ENCODE assay signal across 25 cellular contexts in the genomic region with DNA sequence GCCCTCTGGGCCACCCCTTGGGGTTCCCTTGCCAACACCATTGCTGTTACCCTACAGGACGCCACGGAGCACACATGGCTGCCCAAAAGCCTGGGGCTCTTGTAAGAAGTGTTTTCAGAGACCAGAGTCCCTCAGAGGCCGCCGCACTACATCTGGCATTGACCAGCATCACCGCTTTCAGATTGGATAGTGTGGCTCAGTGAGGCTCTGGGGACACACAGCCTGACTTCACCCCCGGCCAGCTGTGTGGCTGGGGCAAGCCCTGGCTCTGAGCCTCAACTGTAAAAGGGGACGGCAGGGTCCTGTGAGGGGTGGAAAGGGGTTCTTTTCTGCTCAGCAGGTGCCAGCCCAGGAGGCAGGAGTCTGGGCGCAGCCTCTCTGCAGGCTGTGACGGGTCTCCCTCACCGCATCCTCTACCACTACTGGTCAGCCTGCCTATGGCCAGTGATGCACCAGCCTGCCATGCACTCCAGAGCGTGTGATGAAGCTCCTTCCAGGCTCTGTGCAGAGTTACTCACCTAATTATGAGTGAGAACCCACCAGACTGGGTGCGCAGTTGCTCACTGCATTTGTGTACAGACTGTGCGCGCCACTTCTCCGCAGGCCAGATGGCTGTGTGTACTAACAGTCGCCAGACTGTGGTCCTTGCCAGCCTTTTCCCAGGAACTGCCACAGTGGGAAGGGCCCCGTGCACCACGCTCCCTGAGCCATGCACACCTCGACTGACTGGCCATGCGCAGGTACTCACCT. TPM values are rescaled to one million over a fixed set of nuclear protein-coding genes. Genes with fewer than 3 reads are reported as not detected.
"Had no signal": no experiment of that assay in that cellular context is flagged by ENCODE, and none has a peak within 500 bp of the region (broad histone marks: within the 10 kb centered on the region; RNA-seq: fewer than 3 reads in every experiment).

No MANE protein-coding gene starts in this region.

- DNase-seq: activated CD4-positive, alpha-beta T cell treated with anti-CD3 and anti-CD28 coated beads, Interleukin-2, amount 10 ng/mL, durations not matched to agents 24 days and 14 days; activated CD8-positive, alpha-beta memory T cell treated with anti-CD3 and anti-CD28 coated beads, Interleukin-2, amount 10 ng/mL, durations not matched to agents 7 days and 5 days; activated CD8-positive, alpha-beta T cell treated with anti-CD3 and anti-CD28 coated beads for 36 hours; activated effector memory CD4-positive, alpha-beta T cell treated with anti-CD3 and anti-CD28 coated beads, Interleukin-2, amount 50 U/mL, for 16 hours; activated naive CD4-positive, alpha-beta T cell treated with anti-CD3 and anti-CD28 coated beads, Interleukin-2, amount 10 ng/mL, durations not matched to agents 7 days and 5 days; activated T-cell treated with anti-CD3 and anti-CD28 coated beads for 4 hours; body of pancreas; effector memory CD8-positive, alpha-beta T cell; foreskin melanocyte; glutamatergic neuron; immature natural killer cell; kidney glomerular epithelial cell; left lung; naive thymus-derived CD4-positive, alpha-beta T cell; sigmoid colon; stimulated activated CD4-positive, alpha-beta T cell treated with anti-CD3 and anti-CD28 coated beads, Interleukin-4, amount 100 ng/mL, for 1 hour; stimulated activated naive CD8-positive, alpha-beta T cell treated with anti-CD3 and anti-CD28 coated beads, Interleukin-15, Interleukin-2, amounts not matched to agents 100 U/mL and 50 U/mL, for 24 hours; T-helper 17 cell; upper lobe of left lung had no signal

- H3K9me3 ChIP-seq: body of pancreas, left lung, sigmoid colon, upper lobe of left lung had no signal

- H3K27me3 ChIP-seq: body of pancreas, cardiac muscle cell, hepatocyte, left lung, upper lobe of left lung had no signal

- H3K4me1 ChIP-seq: left lung, sigmoid colon, upper lobe of left lung had no signal

- H3K4me3 ChIP-seq: body of pancreas, cardiac muscle cell, hepatocyte, left lung, sigmoid colon, smooth muscle cell, upper lobe of left lung had no signal

- H3K27ac ChIP-seq: body of pancreas, cardiac muscle cell, hepatocyte, left lung, sigmoid colon, upper lobe of left lung, VCaP had no signal

- ATAC-seq: activated CD4-positive, CD25-positive, alpha-beta regulatory T cell treated with anti-CD3 and anti-CD28 coated beads, Interleukin-2, amount 50 U/mL, for 24 hours; activated CD8-positive, alpha-beta memory T cell treated with anti-CD3 and anti-CD28 coated beads, Interleukin-2, amount 10 ng/mL, durations not matched to agents 7 days and 5 days; activated CD8-positive, alpha-beta T cell treated with anti-CD3 and anti-CD28 coated beads for 36 hours; body of pancreas; effector memory CD8-positive, alpha-beta T cell; esophagus mucosa; left lung; naive thymus-derived CD4-positive, alpha-beta T cell; stimulated activated naive CD8-positive, alpha-beta T cell treated with anti-CD3 and anti-CD28 coated beads, Interleukin-15, Interleukin-2, amounts not matched to agents 100 U/mL and 50 U/mL, for 24 hours; T-helper 17 cell had no signal

- H3K36me3 ChIP-seq: cardiac muscle cell, left lung, sigmoid colon, upper lobe of left lung had no signal

RNA-seq across cellular contexts. Expression of gene OTOF, which starts 10.7 kb away (rescaled TPM):
- total RNA-seq: cardiac muscle cell, esophagus mucosa, smooth muscle cell had no signal
- polyA plus RNA-seq: cardiac muscle cell had no signal
